Comparison of ENCODE assay signal across 28 cellular contexts in the genomic region with DNA sequence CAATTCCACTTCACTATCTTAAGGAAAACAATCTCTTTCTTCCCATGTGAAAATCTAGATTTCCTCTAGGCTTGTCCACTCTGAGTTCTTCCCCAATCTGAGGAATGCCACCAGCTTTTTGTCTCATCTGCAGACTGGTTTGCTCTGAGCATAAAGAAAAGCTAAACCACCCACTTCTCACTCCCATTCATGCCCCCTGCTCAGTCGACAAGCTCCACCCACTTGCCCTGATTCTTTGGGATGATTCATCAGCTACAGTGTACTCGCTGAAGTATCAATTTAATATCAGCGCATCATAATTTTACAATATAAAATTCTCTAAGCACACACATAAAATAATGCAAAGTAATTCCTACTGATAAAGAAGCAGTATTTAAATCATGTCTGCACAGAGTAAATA.
"Had no signal": no experiment of that assay in that cellular context is flagged by ENCODE, and none has a peak within 500 bp of the region (broad histone marks: within the 10 kb centered on the region; RNA-seq: fewer than 3 reads in every experiment).

No MANE protein-coding gene starts in this region.

- H3K9me3 Mint-ChIP-seq: naive thymus-derived CD8-positive, alpha-beta T cell; nephron progenitor cell; stimulated activated naive B cell treated with anti-CD40 and anti-IgM and Interleukin-4, amounts not matched to agents 10 μg/mL and 1 μg/mL and 100 μg/mL, for 72 hours; stimulated activated naive CD8-positive, alpha-beta T cell treated with anti-CD3 and anti-CD28 coated beads, Interleukin-15, Interleukin-2, amounts not matched to agents 100 ng/mL and 50 ng/mL, for 24 hours had no signal

- H3K36me3 Mint-ChIP-seq: naive thymus-derived CD8-positive, alpha-beta T cell; natural killer cell treated with Interleukin-12 subunit alpha and Interleukin-12 subunit beta and Interleukin-15 and Interleukin-18, amount 100 ng/mL, for 72 hours; stimulated activated effector memory CD8-positive, alpha-beta T cell treated with anti-CD3 and anti-CD28 coated beads, Interleukin-12 subunit alpha, Interleukin-12 subunit beta, amount 100 ng/mL, for 72 hours; stimulated activated naive B cell treated with anti-CD40 and anti-IgM and Interleukin-4, amounts not matched to agents 10 μg/mL and 1 μg/mL and 100 μg/mL, for 72 hours had no signal

- DNase-seq: naive thymus-derived CD8-positive, alpha-beta T cell; nephron progenitor cell; occipital lobe; ovary; psoas muscle; right cardiac atrium; right lobe of liver; sigmoid colon; small intestine; stimulated activated CD4-positive, alpha-beta T cell treated with anti-CD3 and anti-CD28 coated beads, Interleukin-15, amount 100 ng/mL, for 24 hours; stimulated activated CD4-positive, alpha-beta T cell treated with anti-CD3 and anti-CD28 coated beads, Interleukin-2, amount 100 ng/mL, for 24 hours; stimulated activated CD4-positive, alpha-beta T cell treated with anti-CD3 and anti-CD28 coated beads, Interleukin-2, amount 100 ng/mL, for 48 hours; stimulated activated CD4-positive, alpha-beta T cell treated with anti-CD3 and anti-CD28 coated beads, Interleukin-4, amount 100 ng/mL, for 24 hours; stimulated activated naive B cell treated with anti-CD40 and anti-IgM and Interleukin-4, amounts not matched to agents 10 μg/mL and 1 μg/mL and 100 μg/mL, for 72 hours; stimulated activated naive CD4-positive, alpha-beta T cell treated with Interleukin-2 at 50 U/mL for 16 hours; stomach; thyroid gland; trophoblast cell; upper lobe of left lung had no signal

- H3K4me3 Mint-ChIP-seq: naive thymus-derived CD8-positive, alpha-beta T cell; natural killer cell treated with Interleukin-12 subunit alpha and Interleukin-12 subunit beta and Interleukin-15 and Interleukin-18, amount 100 ng/mL, for 72 hours; nephron progenitor cell; neural crest cell; stimulated activated effector memory CD8-positive, alpha-beta T cell treated with anti-CD3 and anti-CD28 coated beads, Interleukin-12 subunit alpha, Interleukin-12 subunit beta, amount 100 ng/mL, for 72 hours; stimulated activated naive B cell treated with anti-CD40 and anti-IgM and Interleukin-4, amounts not matched to agents 10 μg/mL and 1 μg/mL and 100 μg/mL, for 72 hours; stimulated activated naive CD8-positive, alpha-beta T cell treated with anti-CD3 and anti-CD28 coated beads, Interleukin-15, Interleukin-2, amounts not matched to agents 100 ng/mL and 50 ng/mL, for 24 hours had no signal

- H3K4me3 ChIP-seq: ovary, psoas muscle, right lobe of liver, sigmoid colon, stomach, thoracic aorta, thyroid gland, tibial nerve, upper lobe of left lung, vagina had no signal

- H3K36me3 ChIP-seq: ovary, right lobe of liver, sigmoid colon, stomach, thoracic aorta, thyroid gland, tibial nerve, upper lobe of left lung, vagina had no signal

- H3K9ac ChIP-seq: parathyroid adenoma had no signal

- H2AFZ ChIP-seq: parathyroid adenoma had no signal

- H3K9me3 ChIP-seq: ovary, psoas muscle, right lobe of liver, sigmoid colon, stomach, thoracic aorta, thyroid gland, tibial nerve, upper lobe of left lung, vagina had no signal

- H3K4me1 Mint-ChIP-seq: naive thymus-derived CD8-positive, alpha-beta T cell; nephron progenitor cell; neural crest cell; stimulated activated effector memory CD8-positive, alpha-beta T cell treated with anti-CD3 and anti-CD28 coated beads, Interleukin-12 subunit alpha, Interleukin-12 subunit beta, amount 100 ng/mL, for 72 hours; stimulated activated naive B cell treated with anti-CD40 and anti-IgM and Interleukin-4, amounts not matched to agents 10 μg/mL and 1 μg/mL and 100 μg/mL, for 72 hours had no signal

- H3K27ac Mint-ChIP-seq: naive thymus-derived CD8-positive, alpha-beta T cell; natural killer cell treated with Interleukin-12 subunit alpha and Interleukin-12 subunit beta and Interleukin-15 and Interleukin-18, amount 100 ng/mL, for 72 hours; nephron progenitor cell; progenitor cell of endocrine pancreas; stimulated activated effector memory CD8-positive, alpha-beta T cell treated with anti-CD3 and anti-CD28 coated beads, Interleukin-12 subunit alpha, Interleukin-12 subunit beta, amount 100 ng/mL, for 72 hours; stimulated activated naive B cell treated with anti-CD40 and anti-IgM and Interleukin-4, amounts not matched to agents 10 μg/mL and 1 μg/mL and 100 μg/mL, for 72 hours; stimulated activated naive CD8-positive, alpha-beta T cell treated with anti-CD3 and anti-CD28 coated beads, Interleukin-15, Interleukin-2, amounts not matched to agents 100 ng/mL and 50 ng/mL, for 24 hours had no signal

- H3K4me1 ChIP-seq: parathyroid adenoma, psoas muscle, right lobe of liver, sigmoid colon, stomach, thyroid gland, tibial nerve, upper lobe of left lung, vagina had no signal

- H3K27me3 ChIP-seq: ovary, right lobe of liver, sigmoid colon, stomach, thyroid gland, tibial nerve, upper lobe of left lung, vagina had no signal

- H3K27me3 Mint-ChIP-seq: progenitor cell of endocrine pancreas had no signal

- H3K79me2 ChIP-seq: parathyroid adenoma had no signal

- H3K27ac ChIP-seq: ovary, parathyroid adenoma, psoas muscle, right lobe of liver, sigmoid colon, stomach, thoracic aorta, thyroid gland, tibial nerve, upper lobe of left lung, vagina had no signal
